Comparison of ENCODE assay signal across 9 cellular contexts in the genomic region with DNA sequence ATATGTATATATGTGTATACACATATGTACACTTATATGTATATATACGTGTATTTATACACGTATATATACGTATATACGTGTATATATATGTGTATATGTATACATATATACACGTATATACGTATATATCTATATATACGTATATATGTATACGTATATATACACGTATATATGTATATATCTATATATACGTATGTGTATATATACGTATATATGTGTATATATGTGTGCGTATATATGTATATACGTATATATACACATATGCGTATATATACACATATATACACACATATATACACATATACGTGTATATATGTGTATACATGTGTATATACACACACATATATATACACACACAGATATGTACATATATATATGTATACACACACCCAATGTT.
"Had no signal": no experiment of that assay in that cellular context is flagged by ENCODE, and none has a peak within 500 bp of the region (broad histone marks: within the 10 kb centered on the region; RNA-seq: fewer than 3 reads in every experiment).

No MANE protein-coding gene starts in this region.

- H3K4me2 ChIP-seq: GM23338, KMS-11 had no signal

- H3K4me3 ChIP-seq: GM23338 had no signal

- H3K9ac ChIP-seq: KMS-11 had no signal

- FAIRE-seq: H1, H54, HTR-8/SVneo had no signal

- DNase-seq: H9, HCEC 1CT, IMR-90, KBM-7 had no signal

- H3K27ac ChIP-seq: KMS-11 had no signal

- ATAC-seq: GM23338 had no signal

- H2AFZ ChIP-seq: GM23338 had no signal
